Comparison of ENCODE assay signal across 22 cellular contexts in genomic region chr10:120420421-120420820, GRCh38. TPM values are rescaled to one million over a fixed set of nuclear protein-coding genes. Genes with fewer than 3 reads are reported as not detected.
DNase-seq lines count a peak whose midpoint lies in the region; ATAC-seq and TF ChIP-seq lines count a peak whose summit lies in the region.
"Had no signal": no experiment of that assay in that cellular context is flagged by ENCODE, and none has a peak within 500 bp of the region (broad histone marks: within the 10 kb centered on the region; RNA-seq: fewer than 3 reads in every experiment).

No MANE protein-coding gene starts in this region.

- H3K4me1 ChIP-seq in osteoblast (ENCODE audit: insufficient read depth, low read length) = peaks cover 45% of the 10 kb centered on the region
- H3K4me1 ChIP-seq: HAP-1 had no signal

- H3K36me3 ChIP-seq in osteoblast (ENCODE audit: insufficient read depth, low read length) = no peaks in the 10 kb centered on the region
- H3K36me3 ChIP-seq: HAP-1 had no signal

- no peak overlapping the region for H3K4me2 ChIP-seq in osteoblast (ENCODE audit: insufficient read depth, low read length)
- H3K4me2 ChIP-seq: PC-9 had no signal

- H3K79me2 ChIP-seq in osteoblast (ENCODE audit: insufficient read depth, low read length) = no peaks in the 10 kb centered on the region

- H3K27me3 ChIP-seq in osteoblast (ENCODE audit: insufficient read depth, low read length) = no peaks in the 10 kb centered on the region

- in situ Hi-C loops in Caki2 (cut with HindIII; ENCODE audit: low pct_unique_long_range_greater_than_20kb, low sequenced_read_pairs) = no loop called here

- no peak for ATAC-seq in HG02870 (IDR thresholded peaks at IDR 0.05; ENCODE audit: unreplicated experiment)

- peak overlapping the region; percentile 60 for H3K27ac ChIP-seq in osteoblast (ENCODE audit: low read depth, low read length)
- H3K27ac ChIP-seq: PC-9, RWPE1 had no signal

- no peak for TF ChIP-seq CTCF in osteoblast (IDR thresholded peaks at IDR 0.05; ENCODE audit: extremely low read depth, low read depth, low read length)

- H3K9me3 ChIP-seq in osteoblast (ENCODE audit: low read depth, low read length) = no peaks in the 10 kb centered on the region
- H3K9me3 ChIP-seq: HAP-1 had no signal

- H3K4me3 ChIP-seq in osteoblast (ENCODE audit: insufficient read depth, low read length) = no peak overlapping the region
- H3K4me3 ChIP-seq: HAP-1, PC-9 had no signal

- no peak overlapping the region for H2AFZ ChIP-seq in osteoblast (ENCODE audit: low read length)
- H2AFZ ChIP-seq: PC-9 had no signal

- DNase-seq in Caki2 (ENCODE audit: low read depth) = peak; percentile 90
- peak; percentile 66 for DNase-seq in M059J (ENCODE audit: low read depth)
- peak; percentile 61 for DNase-seq in astrocyte of the hippocampus (ENCODE audit: low read depth, low spot score)
- no peak for DNase-seq in osteoblast (ENCODE audit: insufficient read length, low spot score, missing footprints)
- no peak for DNase-seq in HuH-7 (ENCODE audit: low spot score)
- no peak for DNase-seq in NCI-H187 treated with DMSO at 0.1 percent for 48 hours (lab: John Stamatoyannopoulos, UW)
- no peak for DNase-seq in dermis blood vessel endothelial cell
- DNase-seq: CD4-positive, CD25-positive, alpha-beta regulatory T cell; GOT3; HFFc6; Karpas-422; NCI-H1105 treated with DMSO at 0.1 percent for 48 hours; NCI-H146; NCI-H2029; NCI-H2227 treated with DMSO at 0.1 percent for 48 hours; NCI-H526 treated with DMSO at 0.1 percent for 48 hours; PC-9; SHP77 had no signal

- H4K20me1 ChIP-seq in osteoblast (ENCODE audit: insufficient read depth, low read length) = no peaks in the 10 kb centered on the region

RNA-seq across cellular contexts. Expression of gene PLPP4, which starts 36.6 kb away (rescaled TPM):
- 6.8 and 6.9 TPM in 2 replicates for total RNA-seq in Caki2 (2014; rRNA removed; shearing (Covaris generic); ENCODE audit: low replicate concordance)
- 55.4 and 69.2 TPM in 2 replicates for total RNA-seq in M059J (2014; rRNA removed; shearing (Covaris generic))
- total RNA-seq in osteoblast = 8.0 and 16.5 TPM in 2 replicates
- total RNA-seq in dermis blood vessel endothelial cell = under 0.01 TPM in 1 of 2 replicates, not detected in the other
- total RNA-seq: CD4-positive, CD25-positive, alpha-beta regulatory T cell; NCI-H460; PC-9 had no signal

Comparison
In these comparisons a context has a peak if more than half of its experiments do, and no peak if none do; other contexts are left out.
1. DNase-seq: peak in Caki2 (single experiment), M059J (single experiment) and astrocyte of the hippocampus (single experiment); none in osteoblast (single experiment), HuH-7 (single experiment), NCI-H187 treated with DMSO at 0.1 percent for 48 hours (single experiment) and dermis blood vessel endothelial cell (single experiment).